35 cellular contexts compared by ENCODE assay signal in the genomic region with DNA sequence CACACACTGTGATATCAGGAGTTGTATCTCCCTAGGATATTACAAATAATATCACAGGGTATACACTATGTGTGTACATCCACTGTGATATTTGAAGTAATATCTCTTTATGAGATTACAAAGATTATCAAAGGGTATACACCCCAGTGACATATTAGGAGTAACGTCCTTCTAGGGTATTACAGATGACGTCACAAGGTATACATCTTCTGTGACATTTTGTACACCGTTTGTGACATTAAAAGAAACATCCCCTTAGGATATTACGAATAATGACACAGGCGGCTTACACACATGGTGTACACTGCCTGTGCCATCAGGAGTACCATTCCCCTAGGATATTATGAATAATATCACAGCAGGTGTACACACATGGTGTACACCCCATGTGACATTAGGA. TPM values are rescaled to one million over a fixed set of nuclear protein-coding genes. Genes with fewer than 3 reads are reported as not detected.
"Had no signal": no experiment of that assay in that cellular context is flagged by ENCODE, and none has a peak within 500 bp of the region (broad histone marks: within the 10 kb centered on the region; RNA-seq: fewer than 3 reads in every experiment).

No MANE protein-coding gene starts in this region.

- H3K9me3 ChIP-seq: adrenal gland, ascending aorta, body of pancreas had no signal

- FAIRE-seq: astrocyte, bronchial epithelial cell had no signal

- H3K4me3 ChIP-seq: adrenal gland, ascending aorta, body of pancreas, breast epithelium, cardiac muscle cell had no signal

- ATAC-seq: activated naive CD4-positive, alpha-beta T cell treated with anti-CD3 and anti-CD28 coated beads, Interleukin-2, amount 50 U/mL, for 72 hours; activated naive CD8-positive, alpha-beta T cell treated with anti-CD3 and anti-CD28 coated beads, Interleukin-2, amount 50 U/mL, for 24 hours; activated T-cell treated with anti-CD3 and anti-CD28 coated beads, Interleukin-2, amount 50 U/mL, for 4 hours; activated T-cell treated with anti-CD3 and anti-CD28 coated beads, Interleukin-2, amount 50 U/mL, for 72 hours; activated T-helper 17 cell treated with anti-CD3 and anti-CD28 coated beads, Interleukin-2, amount 50 U/mL, for 72 hours; body of pancreas had no signal

- H3K27ac ChIP-seq: adrenal gland, ascending aorta, body of pancreas, brain microvascular endothelial cell, breast epithelium, cardiac muscle cell had no signal

- DNase-seq: activated effector memory CD4-positive, alpha-beta T cell treated with anti-CD3 and anti-CD28 coated beads, Interleukin-2, amount 50 U/mL, for 16 hours; activated effector memory CD4-positive, alpha-beta T cell treated with Interleukin-2 at 50 U/mL for 16 hours; activated gamma-delta T cell; activated gamma-delta T cell treated with Interleukin-2 at 50 U/mL for 16 hours; activated naive CD4-positive, alpha-beta T cell; activated naive CD4-positive, alpha-beta T cell treated with anti-CD3 and anti-CD28 coated beads for 36 hours; activated naive CD4-positive, alpha-beta T cell treated with anti-CD3 and anti-CD28 coated beads, Interleukin-2, amount 10 ng/mL, durations not matched to agents 7 days and 5 days; activated naive CD4-positive, alpha-beta T cell treated with anti-CD3 and anti-CD28 coated beads, Interleukin-2, amount 50 U/mL, for 16 hours; activated naive CD4-positive, alpha-beta T cell treated with Interleukin-2 at 50 U/mL for 16 hours; activated naive CD8-positive, alpha-beta T cell treated with anti-CD3 and anti-CD28 coated beads for 36 hours; activated naive CD8-positive, alpha-beta T cell treated with anti-CD3 and anti-CD28 coated beads, Interleukin-2, amount 10 ng/mL, durations not matched to agents 7 days and 5 days; activated naive CD8-positive, alpha-beta T cell treated with anti-CD3 and anti-CD28 coated beads, Interleukin-2, amount 50 U/mL, for 24 hours; activated T-cell treated with anti-CD3 and anti-CD28 coated beads, Interleukin-2, amount 50 U/mL, for 1 hour; activated T-cell treated with anti-CD3 and anti-CD28 coated beads, Interleukin-2, amount 50 U/mL, for 24 hours; activated T-cell treated with anti-CD3 and anti-CD28 coated beads, Interleukin-2, amount 50 U/mL, for 4 hours; activated T-cell treated with anti-CD3 and anti-CD28 coated beads, Interleukin-2, amount 50 U/mL, for 48 hours; activated T-cell treated with anti-CD3 and anti-CD28 coated beads, Interleukin-2, amount 50 U/mL, for 72 hours; adrenal gland; amniotic stem cell; amygdala; anterior cingulate cortex; aorta; body of pancreas; brain microvascular endothelial cell; caudate nucleus; central memory CD4-positive, alpha-beta T cell; cerebellar nuclear complex had no signal

- H3K4me1 ChIP-seq: adrenal gland, ascending aorta, body of pancreas, breast epithelium had no signal

- H3K36me3 ChIP-seq: adrenal gland, ascending aorta, brain microvascular endothelial cell, breast epithelium, cardiac muscle cell had no signal

- H3K27me3 ChIP-seq: adrenal gland, ascending aorta, body of pancreas, brain microvascular endothelial cell, breast epithelium, cardiac muscle cell had no signal

RNA-seq across cellular contexts. Expression of gene RGCC, which starts 13.4 kb away (rescaled TPM):
- total RNA-seq: cardiac muscle cell, chondrocyte had no signal
- polyA plus RNA-seq: cardiac muscle cell had no signal
